In the genomic region with DNA sequence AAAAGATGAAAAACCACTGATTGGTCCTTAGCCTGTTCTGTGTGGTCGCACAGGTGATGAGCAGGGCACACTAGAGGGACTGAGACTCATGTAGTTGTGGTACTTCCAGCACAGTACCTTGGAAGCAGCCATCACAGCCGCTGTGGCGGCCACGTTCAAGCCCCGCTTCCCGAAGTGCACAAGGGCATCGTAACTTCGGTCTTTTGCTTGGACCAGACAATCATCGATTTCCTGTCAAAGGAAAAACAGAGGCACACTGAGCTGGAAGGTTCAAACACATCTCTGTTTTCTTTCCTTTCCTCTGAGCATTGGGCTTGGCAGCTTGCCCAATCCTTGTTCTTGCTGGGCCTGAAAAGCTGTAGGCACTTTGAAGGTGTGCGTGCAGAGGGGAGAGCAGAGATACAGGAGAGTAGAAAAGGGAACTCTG, we compare ENCODE assay signal across 1 cellular context.
TF ChIP-seq lines count a peak whose summit lies in the region.

No MANE protein-coding gene starts in this region.

TF ChIP-seq in HepG2, 621 proteins besides CTCF, POLR2A, EP300 and RAD21 (continued from another document and continues in another):
- TF ChIP-seq, protein P1, sequence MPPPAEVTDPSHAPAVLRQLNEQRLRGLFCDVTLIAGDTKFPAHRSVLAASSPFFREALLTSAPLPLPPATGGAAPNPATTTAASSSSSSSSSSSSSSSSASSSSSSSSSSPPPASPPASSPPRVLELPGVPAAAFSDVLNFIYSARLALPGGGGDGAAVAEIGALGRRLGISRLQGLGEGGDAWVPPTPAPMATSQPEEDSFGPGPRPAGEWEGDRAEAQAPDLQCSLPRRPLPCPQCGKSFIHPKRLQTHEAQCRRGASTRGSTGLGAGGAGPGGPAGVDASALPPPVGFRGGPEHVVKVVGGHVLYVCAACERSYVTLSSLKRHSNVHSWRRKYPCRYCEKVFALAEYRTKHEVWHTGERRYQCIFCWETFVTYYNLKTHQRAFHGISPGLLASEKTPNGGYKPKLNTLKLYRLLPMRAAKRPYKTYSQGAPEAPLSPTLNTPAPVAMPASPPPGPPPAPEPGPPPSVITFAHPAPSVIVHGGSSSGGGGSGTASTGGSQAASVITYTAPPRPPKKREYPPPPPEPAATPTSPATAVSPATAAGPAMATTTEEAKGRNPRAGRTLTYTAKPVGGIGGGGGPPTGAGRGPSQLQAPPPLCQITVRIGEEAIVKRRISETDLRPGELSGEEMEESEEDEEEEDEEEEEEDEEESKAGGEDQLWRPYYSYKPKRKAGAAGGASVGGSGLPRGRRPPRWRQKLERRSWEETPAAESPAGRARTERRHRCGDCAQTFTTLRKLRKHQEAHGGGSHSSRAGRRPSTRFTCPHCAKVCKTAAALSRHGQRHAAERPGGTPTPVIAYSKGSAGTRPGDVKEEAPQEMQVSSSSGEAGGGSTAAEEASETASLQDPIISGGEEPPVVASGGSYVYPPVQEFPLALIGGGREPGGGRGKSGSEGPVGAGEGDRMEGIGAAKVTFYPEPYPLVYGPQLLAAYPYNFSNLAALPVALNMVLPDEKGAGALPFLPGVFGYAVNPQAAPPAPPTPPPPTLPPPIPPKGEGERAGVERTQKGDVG (CRISPR knock-in tag; IDR thresholded peaks at IDR 0.05; ENCODE audit: borderline replicate concordance), result no peak
- TF ChIP-seq ZNF282 (IDR thresholded peaks at IDR 0.05; ENCODE audit: partially characterized antibody) (no peak), HNF4G (IDR thresholded peaks at IDR 0.05; ENCODE audit: borderline replicate concordance, low read depth, low read length) (no peak), HNF4G (CRISPR knock-in tag; IDR thresholded peaks at IDR 0.05; ENCODE audit: borderline replicate concordance, low read depth) (no peak), ZNF235 (CRISPR knock-in tag; IDR thresholded peaks at IDR 0.05; ENCODE audit: borderline replicate concordance) (no peak), NFIC (IDR thresholded peaks at IDR 0.05; ENCODE audit: low read length) (peak; percentile 74; the same call in 1 of the 2 replicates), REL (CRISPR knock-in tag; conservative IDR thresholded peaks at IDR 0.05) (no peak), NFKB2 (CRISPR knock-in tag; IDR thresholded peaks at IDR 0.05; ENCODE audit: borderline replicate concordance) (no peak), PCBP1 (IDR thresholded peaks at IDR 0.05; ENCODE audit: borderline replicate concordance, low read depth, low read length) (no peak), ZNF10 (CRISPR knock-in tag; IDR thresholded peaks at IDR 0.05; ENCODE audit: borderline replicate concordance, low read depth) (no peak), ZNF44 (CRISPR knock-in tag; IDR thresholded peaks at IDR 0.05) (no peak), SIN3B (IDR thresholded peaks at IDR 0.05; ENCODE audit: low read length) (no peak), ZNF337 (CRISPR knock-in tag; IDR thresholded peaks at IDR 0.05; ENCODE audit: borderline replicate concordance, low read depth) (no peak), NCOR1 (IDR thresholded peaks at IDR 0.05; ENCODE audit: borderline replicate concordance, low read length) (no peak), ZNF776 (CRISPR knock-in tag; IDR thresholded peaks at IDR 0.05) (no peak), ZNF678 (CRISPR knock-in tag; IDR thresholded peaks at IDR 0.05) (no peak), HNRNPH1 (optimal IDR thresholded peaks at IDR 0.05; ENCODE audit: low read depth, low read length) (no peak), RBM39 (IDR thresholded peaks at IDR 0.05; ENCODE audit: low read depth, low read length, poor library complexity, severe bottlenecking) (no peak), HES4 (CRISPR knock-in tag; IDR thresholded peaks at IDR 0.05; ENCODE audit: borderline replicate concordance) (no peak), TRIM24 (CRISPR knock-in tag; IDR thresholded peaks at IDR 0.05) (no peak), PHF21A (CRISPR knock-in tag; IDR thresholded peaks at IDR 0.05) (peak; percentile 58; the same call in 1 of the 2 replicates), TBX2 (CRISPR knock-in tag; IDR thresholded peaks at IDR 0.05; ENCODE audit: borderline replicate concordance) (peak; percentile 54; the same call in 1 of the 2 replicates), ZNF317 (CRISPR knock-in tag; IDR thresholded peaks at IDR 0.05) (no peak), ZNF543 (CRISPR knock-in tag; IDR thresholded peaks at IDR 0.05) (no peak), ZNF549 (CRISPR knock-in tag; IDR thresholded peaks at IDR 0.05) (no peak), POLR2G (IDR thresholded peaks at IDR 0.05; ENCODE audit: low read depth, low read length) (no peak), ZC3H4 (CRISPR knock-in tag; IDR thresholded peaks at IDR 0.05; ENCODE audit: borderline replicate concordance) (no peak), TBP (CRISPR knock-in tag; IDR thresholded peaks at IDR 0.05) (no peak), ZNF124 (CRISPR knock-in tag; IDR thresholded peaks at IDR 0.05) (no peak; the same call in 1 of the 2 replicates), SAFB2 (CRISPR knock-in tag; IDR thresholded peaks at IDR 0.05; ENCODE audit: borderline replicate concordance, low read depth) (no peak), SOX6 (IDR thresholded peaks at IDR 0.05) (no peak), SOX6 (CRISPR knock-in tag; IDR thresholded peaks at IDR 0.05) (peak; percentile 88), NFE2 (CRISPR knock-in tag; IDR thresholded peaks at IDR 0.05) (no peak), RARA (CRISPR knock-in tag; IDR thresholded peaks at IDR 0.05) (peak; percentile 67)
- TF ChIP-seq, protein P2, sequence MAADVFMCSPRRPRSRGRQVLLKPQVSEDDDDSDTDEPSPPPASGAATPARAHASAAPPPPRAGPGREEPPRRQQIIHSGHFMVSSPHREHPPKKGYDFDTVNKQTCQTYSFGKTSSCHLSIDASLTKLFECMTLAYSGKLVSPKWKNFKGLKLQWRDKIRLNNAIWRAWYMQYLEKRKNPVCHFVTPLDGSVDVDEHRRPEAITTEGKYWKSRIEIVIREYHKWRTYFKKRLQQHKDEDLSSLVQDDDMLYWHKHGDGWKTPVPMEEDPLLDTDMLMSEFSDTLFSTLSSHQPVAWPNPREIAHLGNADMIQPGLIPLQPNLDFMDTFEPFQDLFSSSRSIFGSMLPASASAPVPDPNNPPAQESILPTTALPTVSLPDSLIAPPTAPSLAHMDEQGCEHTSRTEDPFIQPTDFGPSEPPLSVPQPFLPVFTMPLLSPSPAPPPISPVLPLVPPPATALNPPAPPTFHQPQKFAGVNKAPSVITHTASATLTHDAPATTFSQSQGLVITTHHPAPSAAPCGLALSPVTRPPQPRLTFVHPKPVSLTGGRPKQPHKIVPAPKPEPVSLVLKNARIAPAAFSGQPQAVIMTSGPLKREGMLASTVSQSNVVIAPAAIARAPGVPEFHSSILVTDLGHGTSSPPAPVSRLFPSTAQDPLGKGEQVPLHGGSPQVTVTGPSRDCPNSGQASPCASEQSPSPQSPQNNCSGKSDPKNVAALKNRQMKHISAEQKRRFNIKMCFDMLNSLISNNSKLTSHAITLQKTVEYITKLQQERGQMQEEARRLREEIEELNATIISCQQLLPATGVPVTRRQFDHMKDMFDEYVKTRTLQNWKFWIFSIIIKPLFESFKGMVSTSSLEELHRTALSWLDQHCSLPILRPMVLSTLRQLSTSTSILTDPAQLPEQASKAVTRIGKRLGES (CRISPR knock-in tag; IDR thresholded peaks at IDR 0.05; ENCODE audit: borderline replicate concordance), result no peak
- TF ChIP-seq, protein P3, sequence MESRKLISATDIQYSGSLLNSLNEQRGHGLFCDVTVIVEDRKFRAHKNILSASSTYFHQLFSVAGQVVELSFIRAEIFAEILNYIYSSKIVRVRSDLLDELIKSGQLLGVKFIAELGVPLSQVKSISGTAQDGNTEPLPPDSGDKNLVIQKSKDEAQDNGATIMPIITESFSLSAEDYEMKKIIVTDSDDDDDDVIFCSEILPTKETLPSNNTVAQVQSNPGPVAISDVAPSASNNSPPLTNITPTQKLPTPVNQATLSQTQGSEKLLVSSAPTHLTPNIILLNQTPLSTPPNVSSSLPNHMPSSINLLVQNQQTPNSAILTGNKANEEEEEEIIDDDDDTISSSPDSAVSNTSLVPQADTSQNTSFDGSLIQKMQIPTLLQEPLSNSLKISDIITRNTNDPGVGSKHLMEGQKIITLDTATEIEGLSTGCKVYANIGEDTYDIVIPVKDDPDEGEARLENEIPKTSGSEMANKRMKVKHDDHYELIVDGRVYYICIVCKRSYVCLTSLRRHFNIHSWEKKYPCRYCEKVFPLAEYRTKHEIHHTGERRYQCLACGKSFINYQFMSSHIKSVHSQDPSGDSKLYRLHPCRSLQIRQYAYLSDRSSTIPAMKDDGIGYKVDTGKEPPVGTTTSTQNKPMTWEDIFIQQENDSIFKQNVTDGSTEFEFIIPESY (CRISPR knock-in tag; IDR thresholded peaks at IDR 0.05), result peak; percentile 15; the same call in 1 of the 2 replicates
- TF ChIP-seq, protein P4, sequence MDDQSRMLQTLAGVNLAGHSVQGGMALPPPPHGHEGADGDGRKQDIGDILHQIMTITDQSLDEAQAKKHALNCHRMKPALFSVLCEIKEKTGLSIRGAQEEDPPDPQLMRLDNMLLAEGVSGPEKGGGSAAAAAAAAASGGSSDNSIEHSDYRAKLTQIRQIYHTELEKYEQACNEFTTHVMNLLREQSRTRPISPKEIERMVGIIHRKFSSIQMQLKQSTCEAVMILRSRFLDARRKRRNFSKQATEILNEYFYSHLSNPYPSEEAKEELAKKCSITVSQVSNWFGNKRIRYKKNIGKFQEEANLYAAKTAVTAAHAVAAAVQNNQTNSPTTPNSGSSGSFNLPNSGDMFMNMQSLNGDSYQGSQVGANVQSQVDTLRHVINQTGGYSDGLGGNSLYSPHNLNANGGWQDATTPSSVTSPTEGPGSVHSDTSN (CRISPR knock-in tag; IDR thresholded peaks at IDR 0.05; ENCODE audit: borderline replicate concordance), result no peak
- TF ChIP-seq, protein P5, sequence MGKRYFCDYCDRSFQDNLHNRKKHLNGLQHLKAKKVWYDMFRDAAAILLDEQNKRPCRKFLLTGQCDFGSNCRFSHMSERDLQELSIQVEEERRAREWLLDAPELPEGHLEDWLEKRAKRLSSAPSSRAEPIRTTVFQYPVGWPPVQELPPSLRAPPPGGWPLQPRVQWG (CRISPR knock-in tag; IDR thresholded peaks at IDR 0.05; ENCODE audit: borderline replicate concordance, low read depth), result no peak
- TF ChIP-seq, protein P6, sequence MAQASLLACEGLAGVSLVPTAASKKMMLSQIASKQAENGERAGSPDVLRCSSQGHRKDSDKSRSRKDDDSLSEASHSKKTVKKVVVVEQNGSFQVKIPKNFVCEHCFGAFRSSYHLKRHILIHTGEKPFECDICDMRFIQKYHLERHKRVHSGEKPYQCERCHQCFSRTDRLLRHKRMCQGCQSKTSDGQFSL (CRISPR knock-in tag; IDR thresholded peaks at IDR 0.05), result no peak
- TF ChIP-seq, protein P7, sequence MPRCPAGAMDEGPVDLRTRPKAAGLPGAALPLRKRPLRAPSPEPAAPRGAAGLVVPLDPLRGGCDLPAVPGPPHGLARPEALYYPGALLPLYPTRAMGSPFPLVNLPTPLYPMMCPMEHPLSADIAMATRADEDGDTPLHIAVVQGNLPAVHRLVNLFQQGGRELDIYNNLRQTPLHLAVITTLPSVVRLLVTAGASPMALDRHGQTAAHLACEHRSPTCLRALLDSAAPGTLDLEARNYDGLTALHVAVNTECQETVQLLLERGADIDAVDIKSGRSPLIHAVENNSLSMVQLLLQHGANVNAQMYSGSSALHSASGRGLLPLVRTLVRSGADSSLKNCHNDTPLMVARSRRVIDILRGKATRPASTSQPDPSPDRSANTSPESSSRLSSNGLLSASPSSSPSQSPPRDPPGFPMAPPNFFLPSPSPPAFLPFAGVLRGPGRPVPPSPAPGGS (CRISPR knock-in tag; IDR thresholded peaks at IDR 0.05), result no peak
- TF ChIP-seq, protein P8, sequence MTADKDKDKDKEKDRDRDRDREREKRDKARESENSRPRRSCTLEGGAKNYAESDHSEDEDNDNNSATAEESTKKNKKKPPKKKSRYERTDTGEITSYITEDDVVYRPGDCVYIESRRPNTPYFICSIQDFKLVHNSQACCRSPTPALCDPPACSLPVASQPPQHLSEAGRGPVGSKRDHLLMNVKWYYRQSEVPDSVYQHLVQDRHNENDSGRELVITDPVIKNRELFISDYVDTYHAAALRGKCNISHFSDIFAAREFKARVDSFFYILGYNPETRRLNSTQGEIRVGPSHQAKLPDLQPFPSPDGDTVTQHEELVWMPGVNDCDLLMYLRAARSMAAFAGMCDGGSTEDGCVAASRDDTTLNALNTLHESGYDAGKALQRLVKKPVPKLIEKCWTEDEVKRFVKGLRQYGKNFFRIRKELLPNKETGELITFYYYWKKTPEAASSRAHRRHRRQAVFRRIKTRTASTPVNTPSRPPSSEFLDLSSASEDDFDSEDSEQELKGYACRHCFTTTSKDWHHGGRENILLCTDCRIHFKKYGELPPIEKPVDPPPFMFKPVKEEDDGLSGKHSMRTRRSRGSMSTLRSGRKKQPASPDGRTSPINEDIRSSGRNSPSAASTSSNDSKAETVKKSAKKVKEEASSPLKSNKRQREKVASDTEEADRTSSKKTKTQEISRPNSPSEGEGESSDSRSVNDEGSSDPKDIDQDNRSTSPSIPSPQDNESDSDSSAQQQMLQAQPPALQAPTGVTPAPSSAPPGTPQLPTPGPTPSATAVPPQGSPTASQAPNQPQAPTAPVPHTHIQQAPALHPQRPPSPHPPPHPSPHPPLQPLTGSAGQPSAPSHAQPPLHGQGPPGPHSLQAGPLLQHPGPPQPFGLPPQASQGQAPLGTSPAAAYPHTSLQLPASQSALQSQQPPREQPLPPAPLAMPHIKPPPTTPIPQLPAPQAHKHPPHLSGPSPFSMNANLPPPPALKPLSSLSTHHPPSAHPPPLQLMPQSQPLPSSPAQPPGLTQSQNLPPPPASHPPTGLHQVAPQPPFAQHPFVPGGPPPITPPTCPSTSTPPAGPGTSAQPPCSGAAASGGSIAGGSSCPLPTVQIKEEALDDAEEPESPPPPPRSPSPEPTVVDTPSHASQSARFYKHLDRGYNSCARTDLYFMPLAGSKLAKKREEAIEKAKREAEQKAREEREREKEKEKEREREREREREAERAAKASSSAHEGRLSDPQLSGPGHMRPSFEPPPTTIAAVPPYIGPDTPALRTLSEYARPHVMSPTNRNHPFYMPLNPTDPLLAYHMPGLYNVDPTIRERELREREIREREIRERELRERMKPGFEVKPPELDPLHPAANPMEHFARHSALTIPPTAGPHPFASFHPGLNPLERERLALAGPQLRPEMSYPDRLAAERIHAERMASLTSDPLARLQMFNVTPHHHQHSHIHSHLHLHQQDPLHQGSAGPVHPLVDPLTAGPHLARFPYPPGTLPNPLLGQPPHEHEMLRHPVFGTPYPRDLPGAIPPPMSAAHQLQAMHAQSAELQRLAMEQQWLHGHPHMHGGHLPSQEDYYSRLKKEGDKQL (CRISPR knock-in tag; IDR thresholded peaks at IDR 0.05; ENCODE audit: low read depth), result no peak
- TF ChIP-seq, protein P9, sequence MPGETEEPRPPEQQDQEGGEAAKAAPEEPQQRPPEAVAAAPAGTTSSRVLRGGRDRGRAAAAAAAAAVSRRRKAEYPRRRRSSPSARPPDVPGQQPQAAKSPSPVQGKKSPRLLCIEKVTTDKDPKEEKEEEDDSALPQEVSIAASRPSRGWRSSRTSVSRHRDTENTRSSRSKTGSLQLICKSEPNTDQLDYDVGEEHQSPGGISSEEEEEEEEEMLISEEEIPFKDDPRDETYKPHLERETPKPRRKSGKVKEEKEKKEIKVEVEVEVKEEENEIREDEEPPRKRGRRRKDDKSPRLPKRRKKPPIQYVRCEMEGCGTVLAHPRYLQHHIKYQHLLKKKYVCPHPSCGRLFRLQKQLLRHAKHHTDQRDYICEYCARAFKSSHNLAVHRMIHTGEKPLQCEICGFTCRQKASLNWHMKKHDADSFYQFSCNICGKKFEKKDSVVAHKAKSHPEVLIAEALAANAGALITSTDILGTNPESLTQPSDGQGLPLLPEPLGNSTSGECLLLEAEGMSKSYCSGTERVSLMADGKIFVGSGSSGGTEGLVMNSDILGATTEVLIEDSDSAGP (CRISPR knock-in tag; IDR thresholded peaks at IDR 0.05; ENCODE audit: borderline replicate concordance), result peak; percentile 37; the same call in 1 of the 2 replicates
- TF ChIP-seq, protein P10, sequence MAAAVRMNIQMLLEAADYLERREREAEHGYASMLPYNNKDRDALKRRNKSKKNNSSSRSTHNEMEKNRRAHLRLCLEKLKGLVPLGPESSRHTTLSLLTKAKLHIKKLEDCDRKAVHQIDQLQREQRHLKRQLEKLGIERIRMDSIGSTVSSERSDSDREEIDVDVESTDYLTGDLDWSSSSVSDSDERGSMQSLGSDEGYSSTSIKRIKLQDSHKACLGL (CRISPR knock-in tag; IDR thresholded peaks at IDR 0.05), result no peak
